Comparison of ENCODE assay signal across 9 cellular contexts in the genomic region with DNA sequence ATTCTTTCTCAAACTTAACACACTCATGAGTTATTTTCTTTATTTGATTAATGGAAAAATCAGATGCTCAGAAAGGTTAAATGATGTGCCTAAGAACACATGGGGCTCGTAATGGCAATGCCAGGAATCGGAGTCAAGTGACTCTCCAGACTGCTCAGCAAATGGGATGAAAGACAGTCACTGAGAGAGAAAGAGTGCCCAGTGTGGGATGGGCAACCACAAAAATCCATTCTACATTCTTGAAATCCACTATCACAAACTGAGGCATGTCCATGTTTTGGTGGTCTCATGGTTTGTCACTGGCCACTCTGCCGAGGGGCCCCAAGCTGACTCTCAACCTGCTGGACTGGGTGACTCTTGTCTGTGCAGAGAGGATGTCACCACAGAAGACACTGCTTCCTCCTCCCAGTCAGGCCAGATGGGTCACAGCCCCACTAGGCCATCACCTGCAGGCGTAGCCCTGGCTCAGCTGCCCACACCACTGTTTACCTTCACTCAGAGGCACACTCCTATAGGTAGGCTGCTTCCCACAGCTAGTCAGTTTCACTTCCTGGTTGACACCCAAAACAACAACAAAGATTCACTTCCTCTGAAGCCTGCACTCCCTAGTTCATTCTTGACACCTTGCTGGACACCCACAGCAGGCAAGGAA. TPM values are rescaled to one million over a fixed set of nuclear protein-coding genes. Genes with fewer than 3 reads are reported as not detected.
DNase-seq lines count a peak whose midpoint lies in the region; ATAC-seq and TF ChIP-seq lines count a peak whose summit lies in the region.
"Had no signal": no experiment of that assay in that cellular context is flagged by ENCODE, and none has a peak within 500 bp of the region (broad histone marks: within the 10 kb centered on the region; RNA-seq: fewer than 3 reads in every experiment).

No MANE protein-coding gene starts in this region.

- WGBS in esophagus squamous epithelium, 2 donors: 44 to 73% methylated on average over 3 to 4 of the region's 4 CpGs

- H3K4me1 ChIP-seq in esophagus squamous epithelium (peaks cover 12 to 58% (median 47%) of the 10 kb centered on the region in 3 donors), vagina (peaks cover 40% of the 10 kb centered on the region)

- peak overlapping the region; percentile 40 to 79 (median 72) for H3K27ac ChIP-seq in esophagus squamous epithelium
- peak overlapping the region; percentile 30 for H3K27ac ChIP-seq in vagina

- intact Hi-C loops in esophagus squamous epithelium (cut with DNase I) (loop anchor here (5.0 to 10.0 kb wide), 2 partner anchors 127 to 195 kb away; no protein-coding TSS in a partner anchor), vagina (cut with DNase I) (no loop called here)

- peak; percentile 23 for DNase-seq in Ammon's horn (ENCODE audit: low spot score)
- peak; percentile 34 for DNase-seq in NB4 (ENCODE audit: low read depth)
- DNase-seq in esophagus squamous epithelium (lab: John Stamatoyannopoulos, UW): no peak
- DNase-seq in vagina (ENCODE audit: extremely low spot score in 2 of 2): peak in 1 of 2 donors; percentile 62
- DNase-seq in OCI-M1 (lab: John Stamatoyannopoulos, UW): no peak
- DNase-seq in NCI-H345 treated with DMSO at 0.1 percent for 48 hours (lab: John Stamatoyannopoulos, UW; ENCODE audit: unreplicated experiment): no peak
- no peak for DNase-seq in SK-N-DZ (ENCODE audit: low spot score)

- peaks cover 2 to 34% (median 4%) of the 10 kb centered on the region in 3 donors for H3K36me3 ChIP-seq in esophagus squamous epithelium
- peaks cover 0 to 9% of the 10 kb centered on the region in 2 donors for H3K36me3 ChIP-seq in vagina

- no peak overlapping the region for H3K4me3 ChIP-seq in NB4 (ENCODE audit: low read depth, low read length)
- no peak overlapping the region for H3K4me3 ChIP-seq in esophagus squamous epithelium
- H3K4me3 ChIP-seq in vagina: no peak overlapping the region
- H3K4me3 ChIP-seq: lung had no signal

- peak; percentile 70 for ATAC-seq in GM19438 (IDR thresholded peaks at IDR 0.05; ENCODE audit: low read depth, unreplicated experiment)

- TF ChIP-seq POLR2A in NB4 (IDR thresholded peaks at IDR 0.05; ENCODE audit: extremely low read depth, insufficient read length) (no peak), esophagus squamous epithelium (IDR thresholded peaks at IDR 0.05) (no peak), vagina (IDR thresholded peaks at IDR 0.05) (no peak)

- H3K9me3 ChIP-seq in esophagus squamous epithelium (no peaks in the 10 kb centered on the region), vagina (no peaks in the 10 kb centered on the region)

- no peak for TF ChIP-seq CTCF in NB4 (IDR thresholded peaks at IDR 0.05; ENCODE audit: low read depth, low read length)
- TF ChIP-seq CTCF in esophagus squamous epithelium (IDR thresholded peaks at IDR 0.05): no peak
- no peak for TF ChIP-seq CTCF in vagina (IDR thresholded peaks at IDR 0.05)

- H3K27me3 ChIP-seq in esophagus squamous epithelium: no peaks in the 10 kb centered on the region
- no peaks in the 10 kb centered on the region for H3K27me3 ChIP-seq in vagina

RNA-seq across cellular contexts. Expression of gene MAP1LC3A, which starts 21.5 kb away (rescaled TPM):
- total RNA-seq in esophagus squamous epithelium: 10 to 100 TPM in 3 of 4 donors, 1 to 10 TPM in 1; 7.5 to 24.6 (median 19.4) TPM
- total RNA-seq in vagina: 71.5 TPM
- polyA plus RNA-seq in SK-N-DZ (2014; cell fraction: cytosol; rRNA removed): 4.6 and 8.0 TPM in 2 replicates
- polyA plus RNA-seq in SK-N-DZ (2014; cell fraction: nucleus; rRNA removed): 5.8 and 7.6 TPM in 2 replicates

Comparison
In these comparisons a context has a peak if more than half of its experiments do, and no peak if none do; other contexts are left out.
1. DNase-seq: peak in Ammon's horn (single experiment) and NB4 (single experiment); none in esophagus squamous epithelium (single experiment), OCI-M1 (single experiment), NCI-H345 treated with DMSO at 0.1 percent for 48 hours (single experiment) and SK-N-DZ (single experiment).